Comparison of ENCODE assay signal across 8 cellular contexts in the genomic region with DNA sequence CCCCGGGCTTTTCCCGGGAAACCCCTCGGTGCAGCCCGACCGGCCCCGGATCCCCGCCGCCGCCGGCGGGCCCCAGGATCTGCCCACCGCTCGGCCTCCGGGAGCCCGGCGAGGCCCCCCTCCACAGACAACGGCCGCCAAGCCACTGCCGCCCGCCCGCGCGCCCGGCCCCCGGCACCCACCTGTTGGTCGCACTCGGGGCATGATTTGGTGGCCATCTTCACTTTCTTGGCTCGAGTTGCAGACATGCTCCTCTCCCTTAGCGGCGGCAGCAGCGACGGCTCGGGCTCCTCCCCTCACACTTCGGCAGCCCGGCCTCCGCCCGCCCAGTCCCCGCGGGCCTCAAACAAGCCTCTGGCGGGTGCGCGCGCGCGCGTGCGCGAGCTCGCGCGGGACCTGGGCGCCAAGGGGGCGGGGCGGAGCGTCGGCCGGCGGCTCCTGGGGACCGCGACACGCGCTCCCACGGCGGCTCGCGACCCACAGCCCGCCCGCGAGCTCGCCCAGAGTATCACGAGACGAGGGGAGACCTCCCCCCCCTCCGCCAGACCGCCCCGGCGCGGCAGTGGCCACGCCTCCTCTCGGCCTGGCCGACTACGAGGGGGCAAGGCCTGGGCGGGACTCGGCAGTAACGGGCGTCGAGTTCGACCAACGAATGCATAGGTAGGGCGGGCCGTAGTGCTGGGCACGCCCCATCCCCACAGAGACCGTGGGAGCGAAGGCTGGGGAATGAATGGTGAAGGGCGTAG. TPM values are rescaled to one million over a fixed set of nuclear protein-coding genes. Genes with fewer than 3 reads are reported as not detected.
DNase-seq lines count a peak whose midpoint lies in the region; ATAC-seq and TF ChIP-seq lines count a peak whose summit lies in the region.

A gene with protein sequence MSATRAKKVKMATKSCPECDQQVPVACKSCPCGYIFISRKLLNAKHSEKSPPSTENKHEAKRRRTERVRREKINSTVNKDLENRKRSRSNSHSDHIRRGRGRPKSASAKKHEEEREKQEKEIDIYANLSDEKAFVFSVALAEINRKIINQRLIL (minus strand): TSS at position 279 of the 746 bp plus-strand sequence. CDS start 31 bp downstream, at position 248.

- H3K27me3 Mint-ChIP-seq in CD4-positive, CD25-positive, alpha-beta regulatory T cell = peaks cover 17% of the 10 kb centered on the region
- no peaks in the 10 kb centered on the region for H3K27me3 Mint-ChIP-seq in activated CD4-positive, alpha-beta memory T cell treated with anti-CD3 and anti-CD28 coated beads for 36 hours

- DNase-seq in CD4-positive, CD25-positive, alpha-beta regulatory T cell = peak; percentile 90 to 95 (median 92)
- DNase-seq in NCI-H82 treated with DMSO at 0.1 percent for 48 hours (lab: John Stamatoyannopoulos, UW; ENCODE audit: unreplicated experiment) (peak; percentile 73), lower lobe of right lung (peak; percentile 95)
- DNase-seq in activated CD4-positive, alpha-beta memory T cell treated with anti-CD3 and anti-CD28 coated beads for 36 hours = peak; percentile 93
- peak; percentile 81 to 87 (median 82) for DNase-seq in stimulated activated CD4-positive, alpha-beta T cell treated with anti-CD3 and anti-CD28 coated beads, TNF-alpha, amount 100 ng/mL, for 24 hours (ENCODE audit: low read depth in 3 of 3)

- intact Hi-C loops in activated CD4-positive, alpha-beta memory T cell treated with anti-CD3 and anti-CD28 coated beads for 36 hours (cut with micrococcal nuclease) = loop anchor here (1.0 to 2.0 kb wide), 7 partner anchors 41 to 312 kb away; a partner anchor contains a TSS
- intact Hi-C loops in lower lobe of right lung (cut with DNase I) = no loop called here

- H3K36me3 ChIP-seq in CD4-positive, CD25-positive, alpha-beta regulatory T cell (ENCODE audit: control insufficient read depth, insufficient read depth, low read length) = no peaks in the 10 kb centered on the region
- H3K36me3 ChIP-seq in duodenal mucosa (ENCODE audit: control insufficient read depth in 1 of 2, insufficient read depth in 2 of 2, low read length in 2 of 2) (no peaks in the 10 kb centered on the region), lower lobe of right lung (no peaks in the 10 kb centered on the region)

- H3K9me3 Mint-ChIP-seq in CD4-positive, CD25-positive, alpha-beta regulatory T cell = no peaks in the 10 kb centered on the region
- H3K9me3 Mint-ChIP-seq in activated CD4-positive, alpha-beta memory T cell treated with anti-CD3 and anti-CD28 coated beads for 36 hours = no peaks in the 10 kb centered on the region

- peak within 1 kb of the TSS; percentile 76 to 90 for H3K9ac ChIP-seq in duodenal mucosa (ENCODE audit: low read depth in 1 of 2, low read length in 2 of 2)

- peaks cover 33% of the 10 kb centered on the region for H3K4me1 ChIP-seq in CD4-positive, CD25-positive, alpha-beta regulatory T cell (ENCODE audit: control insufficient read depth, insufficient read depth, low read length, poor library complexity, severe bottlenecking)
- H3K4me1 ChIP-seq in duodenal mucosa (ENCODE audit: control insufficient read depth in 1 of 2, insufficient read depth in 2 of 2, low read length in 2 of 2) (peaks cover 6 to 10% of the 10 kb centered on the region in 2 donors), lower lobe of right lung (peaks cover 9% of the 10 kb centered on the region)

- H3K27ac Mint-ChIP-seq in CD4-positive, CD25-positive, alpha-beta regulatory T cell = peak within 1 kb of the TSS; percentile 95 to 96 (median 96)
- peak within 1 kb of the TSS; percentile 97 for H3K27ac Mint-ChIP-seq in activated CD4-positive, alpha-beta memory T cell treated with anti-CD3 and anti-CD28 coated beads for 36 hours

- TF ChIP-seq CTCF in lower lobe of right lung (IDR thresholded peaks at IDR 0.05) = no peak

- POLR2A ChIA-PET in activated CD4-positive, alpha-beta memory T cell treated with anti-CD3 and anti-CD28 coated beads for 36 hours (lab: Charles Lee) = interaction anchor here (0.9 to 1.4 kb wide), 5 partner anchors 8 to 141 kb away, joined by 3 to 4 read pairs (median 3); no protein-coding TSS in a partner anchor

- peak within 1 kb of the TSS; percentile 93 to 99 (median 97) for H3K4me3 Mint-ChIP-seq in CD4-positive, CD25-positive, alpha-beta regulatory T cell
- H3K4me3 Mint-ChIP-seq in activated CD4-positive, alpha-beta memory T cell treated with anti-CD3 and anti-CD28 coated beads for 36 hours = peak within 1 kb of the TSS; percentile 90

- peak within 1 kb of the TSS; percentile 78 for H3K27ac ChIP-seq in CD4-positive, CD25-positive, alpha-beta regulatory T cell (ENCODE audit: insufficient read depth, low read length, poor library complexity, severe bottlenecking)
- H3K27ac ChIP-seq in duodenal mucosa (ENCODE audit: low read depth, low read length) (peak within 1 kb of the TSS; percentile 60), lower lobe of right lung (peak within 1 kb of the TSS; percentile 87)

- CTCF ChIA-PET in activated CD4-positive, alpha-beta memory T cell treated with anti-CD3 and anti-CD28 coated beads for 36 hours (lab: Charles Lee) = interaction anchor here (1.0 to 2.2 kb wide), 4 partner anchors 78 to 1333 kb away, joined by 3 to 9 read pairs (median 6); no protein-coding TSS in a partner anchor

- no peaks in the 10 kb centered on the region for H3K9me3 ChIP-seq in CD4-positive, CD25-positive, alpha-beta regulatory T cell (ENCODE audit: control insufficient read depth in 2 of 2, low read length in 2 of 2)
- H3K9me3 ChIP-seq in duodenal mucosa (ENCODE audit: control insufficient read depth in 1 of 2, low read length in 2 of 2) (no peaks in the 10 kb centered on the region), lower lobe of right lung (no peaks in the 10 kb centered on the region)

- H3K27me3 ChIP-seq in CD4-positive, CD25-positive, alpha-beta regulatory T cell (ENCODE audit: control insufficient read depth, insufficient read depth, low read length) = no peaks in the 10 kb centered on the region
- H3K27me3 ChIP-seq in duodenal mucosa (ENCODE audit: control insufficient read depth in 1 of 2, insufficient read depth in 2 of 2, low read length in 2 of 2) (no peaks in the 10 kb centered on the region), lower lobe of right lung (ENCODE audit: low read depth) (no peaks in the 10 kb centered on the region)

- peak; percentile 94 for ATAC-seq in CD4-positive, CD25-positive, alpha-beta regulatory T cell (ENCODE audit: low read depth in 2 of 2)
- peak; percentile 91 for ATAC-seq in GM19438 (IDR thresholded peaks at IDR 0.05; ENCODE audit: low read depth, unreplicated experiment)
- peak; percentile 67 for ATAC-seq in HG03575 (IDR thresholded peaks at IDR 0.05; ENCODE audit: extremely low read depth, insufficient number of reproducible peaks, low FRiP score, unreplicated experiment)
- peak; percentile 98 for ATAC-seq in lower lobe of right lung

- H3K4me1 Mint-ChIP-seq in CD4-positive, CD25-positive, alpha-beta regulatory T cell = peaks cover 19 to 39% (median 31%) of the 10 kb centered on the region in 4 donors
- H3K4me1 Mint-ChIP-seq in activated CD4-positive, alpha-beta memory T cell treated with anti-CD3 and anti-CD28 coated beads for 36 hours (ENCODE audit: low read depth) = peaks cover 33% of the 10 kb centered on the region

- H3K36me3 Mint-ChIP-seq in CD4-positive, CD25-positive, alpha-beta regulatory T cell = no peaks in the 10 kb centered on the region
- H3K36me3 Mint-ChIP-seq in activated CD4-positive, alpha-beta memory T cell treated with anti-CD3 and anti-CD28 coated beads for 36 hours = peaks cover 6% of the 10 kb centered on the region

- H3K4me3 ChIP-seq in CD4-positive, CD25-positive, alpha-beta regulatory T cell (ENCODE audit: low read depth, low read length) = peak within 1 kb of the TSS; percentile 99
- H3K4me3 ChIP-seq in duodenal mucosa (ENCODE audit: low read depth in 1 of 2, low read length in 2 of 2) (peak within 1 kb of the TSS; percentile 76 to 88), lower lobe of right lung (peak within 1 kb of the TSS; percentile 85)

RNA-seq across cellular contexts. Expression of the gene that starts here (rescaled TPM):
- 24.6 TPM for total RNA-seq in CD4-positive, CD25-positive, alpha-beta regulatory T cell
- 10 to 100 TPM; 13.1 to 22.6 (median 15.8) TPM for polyA plus RNA-seq in CD4-positive, CD25-positive, alpha-beta regulatory T cell
- 10 to 100 TPM; 18.1 to 18.2 TPM for total RNA-seq in activated CD4-positive, alpha-beta memory T cell treated with anti-CD3 and anti-CD28 coated beads for 36 hours
- 5.8 TPM for total RNA-seq in lower lobe of right lung

Comparison
In these comparisons a context has a peak if more than half of its experiments do, and no peak if none do; other contexts are left out.
1. Peak in every context shown above with its lines: DNase-seq, ATAC-seq, H3K4me3 ChIP-seq and H3K27ac ChIP-seq.